Comparison of ENCODE assay signal across 7 cellular contexts in genomic region chr10:14959221-14960057, GRCh38.
A peak's percentile ranks its signal among the peaks of the same experiment; 100 is the strongest.
DNase-seq lines count a peak whose midpoint lies in the region; ATAC-seq and TF ChIP-seq lines count a peak whose summit lies in the region.

TSS of gene MEIG1 (plus strand) at chr10:14959388. CDS start at chr10:14966469, 7,081 bp downstream.

- peak; percentile 60 for DNase-seq in NCI-H2029 treated with DMSO at 0.1 percent for 48 hours (lab: John Stamatoyannopoulos, UW)
- peak; percentile 100 for DNase-seq in T1000 (lab: John Stamatoyannopoulos, UW)
- peak; percentile 93 for DNase-seq in astrocyte of the spinal cord (ENCODE audit: low read depth, low spot score)
- peak; percentile 77 to 100 (median 95) for DNase-seq in hypothalamus (lab: John Stamatoyannopoulos, UW)
- DNase-seq in retinal pigment epithelial cell (ENCODE audit: low read depth): peak; percentile 67

- ATAC-seq in GM18511 (IDR thresholded peaks at IDR 0.05; ENCODE audit: unreplicated experiment) (peak; percentile 86), HG03025 (IDR thresholded peaks at IDR 0.05; ENCODE audit: low FRiP score, unreplicated experiment) (peak; percentile 84)

- in situ Hi-C loops in astrocyte of the spinal cord (cut with HindIII; ENCODE audit: low sequenced_read_pairs): no loop called here

- peak within 1 kb of the TSS; percentile 76 for H3K4me3 ChIP-seq in astrocyte of the spinal cord (ENCODE audit: low read depth, low read length)
- H3K4me3 ChIP-seq in retinal pigment epithelial cell (ENCODE audit: low read length): peak within 1 kb of the TSS; percentile 65

- TF ChIP-seq CTCF in astrocyte of the spinal cord (IDR thresholded peaks at IDR 0.05; ENCODE audit: low read depth, low read length) (no peak), retinal pigment epithelial cell (conservative IDR thresholded peaks at IDR 0.05; ENCODE audit: low read depth, low read length) (no peak)

Comparison
In these comparisons a context has a peak if more than half of its experiments do, and no peak if none do; other contexts are left out.
1. Peak in every context shown above with its lines: DNase-seq, ATAC-seq and H3K4me3 ChIP-seq.